Comparison of ENCODE assay signal across 9 cellular contexts in the genomic region with DNA sequence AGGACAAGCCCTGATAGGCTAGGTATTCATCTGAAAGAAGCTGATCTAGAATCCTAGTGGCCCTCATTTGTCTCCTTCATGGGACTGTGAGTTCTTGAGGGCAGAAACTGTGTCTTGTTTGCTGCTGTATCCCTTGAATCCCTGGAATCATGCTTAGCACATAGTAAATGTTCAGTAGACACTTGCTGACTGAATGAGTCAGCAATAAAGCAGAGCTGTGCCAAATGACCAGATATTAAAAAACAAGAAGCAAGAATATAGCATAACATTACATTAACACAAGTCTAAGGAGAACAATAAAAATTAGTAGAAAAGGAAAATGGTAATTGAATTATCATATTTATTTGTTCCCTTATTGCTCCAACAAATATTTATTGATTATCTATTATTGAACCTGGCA.
"Had no signal": no experiment of that assay in that cellular context is flagged by ENCODE, and none has a peak within 500 bp of the region (broad histone marks: within the 10 kb centered on the region; RNA-seq: fewer than 3 reads in every experiment).

No MANE protein-coding gene starts in this region.

- DNase-seq: GM23248, GOT3, H7, HFFc6, KBM-7 had no signal

- FAIRE-seq: HTR-8/SVneo had no signal

- H3K36me3 ChIP-seq: HAP-1 had no signal

- H2AFZ ChIP-seq: GM23248 had no signal

- H3K4me2 ChIP-seq: KMS-11 had no signal

- H3K9ac ChIP-seq: GM23248, KMS-11 had no signal

- H3K9me3 ChIP-seq: HAP-1 had no signal

- H3K4me3 ChIP-seq: GM23248, HAP-1 had no signal

- H3K27ac ChIP-seq: GM23248, KMS-11 had no signal

- ATAC-seq: HCT116 had no signal
